ENCODE assay signal across 2 cellular contexts in the genomic region with DNA sequence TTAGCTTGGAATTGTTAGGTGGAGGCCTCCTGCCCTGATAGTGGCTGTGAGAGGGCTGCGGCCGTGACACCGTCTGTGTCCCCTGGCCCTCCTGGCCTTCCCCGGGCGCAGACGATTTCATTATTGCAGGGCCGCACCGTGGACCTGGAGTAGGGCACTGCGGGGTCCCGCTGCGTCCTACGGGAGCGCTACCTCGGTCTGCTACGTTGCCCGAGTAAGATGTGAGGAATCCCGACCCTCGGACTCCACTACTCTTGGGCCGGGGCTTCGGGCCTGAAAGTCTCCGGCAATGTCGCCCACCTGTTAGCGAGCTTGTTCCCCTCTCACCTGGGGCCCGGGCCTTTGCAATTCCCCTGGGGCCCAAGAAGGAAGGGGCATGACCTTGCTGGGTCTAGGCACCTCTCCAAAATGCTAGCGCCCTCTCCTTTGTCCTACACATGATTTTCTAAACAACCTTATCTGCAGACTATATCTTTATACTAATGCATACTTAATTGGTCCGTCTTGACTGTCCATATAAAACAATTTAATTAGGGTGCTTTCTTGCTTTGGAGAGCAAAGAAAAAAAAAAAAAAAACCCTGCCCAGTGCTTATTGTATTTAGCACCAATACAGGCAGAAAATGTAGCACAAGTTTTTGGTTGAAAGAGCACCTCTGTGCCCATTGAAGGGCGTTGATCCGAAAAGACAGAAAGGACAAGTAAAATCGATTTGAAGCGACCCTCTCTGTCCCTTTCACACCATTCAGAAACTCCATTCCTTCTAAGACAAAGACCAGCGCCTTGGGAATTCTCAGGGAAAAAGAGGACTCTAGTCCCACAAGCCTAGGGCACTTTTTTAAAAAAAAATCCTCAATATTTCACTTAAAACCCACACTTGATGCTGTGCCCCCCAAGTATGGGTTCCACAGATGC.
TF ChIP-seq lines count a peak whose summit lies in the region.

No MANE protein-coding gene starts in this region.

TF ChIP-seq in liver, 16 proteins besides CTCF, POLR2A, EP300 and RAD21:
- TF ChIP-seq HNF4G (IDR thresholded peaks at IDR 0.05), result no peak
- no peak for TF ChIP-seq MAX (IDR thresholded peaks at IDR 0.05)
- TF ChIP-seq FOXA1 (IDR thresholded peaks at IDR 0.05), result no peak
- no peak for TF ChIP-seq REST (IDR thresholded peaks at IDR 0.05)
- no peak for TF ChIP-seq JUND (IDR thresholded peaks at IDR 0.05)
- TF ChIP-seq EGR1 (IDR thresholded peaks at IDR 0.05; ENCODE audit: low read depth in 2 of 2), result no peak
- TF ChIP-seq, protein P1, sequence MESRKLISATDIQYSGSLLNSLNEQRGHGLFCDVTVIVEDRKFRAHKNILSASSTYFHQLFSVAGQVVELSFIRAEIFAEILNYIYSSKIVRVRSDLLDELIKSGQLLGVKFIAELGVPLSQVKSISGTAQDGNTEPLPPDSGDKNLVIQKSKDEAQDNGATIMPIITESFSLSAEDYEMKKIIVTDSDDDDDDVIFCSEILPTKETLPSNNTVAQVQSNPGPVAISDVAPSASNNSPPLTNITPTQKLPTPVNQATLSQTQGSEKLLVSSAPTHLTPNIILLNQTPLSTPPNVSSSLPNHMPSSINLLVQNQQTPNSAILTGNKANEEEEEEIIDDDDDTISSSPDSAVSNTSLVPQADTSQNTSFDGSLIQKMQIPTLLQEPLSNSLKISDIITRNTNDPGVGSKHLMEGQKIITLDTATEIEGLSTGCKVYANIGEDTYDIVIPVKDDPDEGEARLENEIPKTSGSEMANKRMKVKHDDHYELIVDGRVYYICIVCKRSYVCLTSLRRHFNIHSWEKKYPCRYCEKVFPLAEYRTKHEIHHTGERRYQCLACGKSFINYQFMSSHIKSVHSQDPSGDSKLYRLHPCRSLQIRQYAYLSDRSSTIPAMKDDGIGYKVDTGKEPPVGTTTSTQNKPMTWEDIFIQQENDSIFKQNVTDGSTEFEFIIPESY (IDR thresholded peaks at IDR 0.05), result no peak
- TF ChIP-seq SP1 (IDR thresholded peaks at IDR 0.05), result no peak
- TF ChIP-seq NR2F2 (IDR thresholded peaks at IDR 0.05), result no peak
- TF ChIP-seq, protein P2, sequence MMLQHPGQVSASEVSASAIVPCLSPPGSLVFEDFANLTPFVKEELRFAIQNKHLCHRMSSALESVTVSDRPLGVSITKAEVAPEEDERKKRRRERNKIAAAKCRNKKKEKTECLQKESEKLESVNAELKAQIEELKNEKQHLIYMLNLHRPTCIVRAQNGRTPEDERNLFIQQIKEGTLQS (IDR thresholded peaks at IDR 0.05), result no peak
- no peak for TF ChIP-seq FOXA2 (IDR thresholded peaks at IDR 0.05)
- TF ChIP-seq TAF1 (conservative IDR thresholded peaks at IDR 0.05), result no peak
- TF ChIP-seq HNF4A (conservative IDR thresholded peaks at IDR 0.05), result no peak
- TF ChIP-seq YY1 (IDR thresholded peaks at IDR 0.05), result no peak
- no peak for TF ChIP-seq GABPA (IDR thresholded peaks at IDR 0.05 in 1 of 2, conservative IDR thresholded peaks at IDR 0.05 in 1 of 2)
- TF ChIP-seq RXRA (IDR thresholded peaks at IDR 0.05), result no peak

TF ChIP-seq in HepG2, 621 proteins besides CTCF, POLR2A, EP300 and RAD21 (continues in another document):
- no peak for TF ChIP-seq ZNF558 (CRISPR knock-in tag; IDR thresholded peaks at IDR 0.05; ENCODE audit: borderline replicate concordance)
- TF ChIP-seq ZUFSP (CRISPR knock-in tag; IDR thresholded peaks at IDR 0.05; ENCODE audit: borderline replicate concordance), result no peak
- no peak for TF ChIP-seq KDM4B (CRISPR knock-in tag; IDR thresholded peaks at IDR 0.05)
- TF ChIP-seq ZNF678 (CRISPR knock-in tag; IDR thresholded peaks at IDR 0.05), result no peak
- no peak for TF ChIP-seq SMARCC2 (IDR thresholded peaks at IDR 0.05)
- TF ChIP-seq NFKBIZ (CRISPR knock-in tag; IDR thresholded peaks at IDR 0.05), result no peak
- TF ChIP-seq KLF13 (CRISPR knock-in tag; IDR thresholded peaks at IDR 0.05), result no peak
- TF ChIP-seq ZFP41 (CRISPR knock-in tag; IDR thresholded peaks at IDR 0.05; ENCODE audit: borderline replicate concordance), result no peak
- TF ChIP-seq ZNF550 (CRISPR knock-in tag; IDR thresholded peaks at IDR 0.05; ENCODE audit: borderline replicate concordance), result no peak
- no peak for TF ChIP-seq SOX6 (IDR thresholded peaks at IDR 0.05)
- no peak for TF ChIP-seq SOX6 (CRISPR knock-in tag; IDR thresholded peaks at IDR 0.05)
- TF ChIP-seq, protein P3, sequence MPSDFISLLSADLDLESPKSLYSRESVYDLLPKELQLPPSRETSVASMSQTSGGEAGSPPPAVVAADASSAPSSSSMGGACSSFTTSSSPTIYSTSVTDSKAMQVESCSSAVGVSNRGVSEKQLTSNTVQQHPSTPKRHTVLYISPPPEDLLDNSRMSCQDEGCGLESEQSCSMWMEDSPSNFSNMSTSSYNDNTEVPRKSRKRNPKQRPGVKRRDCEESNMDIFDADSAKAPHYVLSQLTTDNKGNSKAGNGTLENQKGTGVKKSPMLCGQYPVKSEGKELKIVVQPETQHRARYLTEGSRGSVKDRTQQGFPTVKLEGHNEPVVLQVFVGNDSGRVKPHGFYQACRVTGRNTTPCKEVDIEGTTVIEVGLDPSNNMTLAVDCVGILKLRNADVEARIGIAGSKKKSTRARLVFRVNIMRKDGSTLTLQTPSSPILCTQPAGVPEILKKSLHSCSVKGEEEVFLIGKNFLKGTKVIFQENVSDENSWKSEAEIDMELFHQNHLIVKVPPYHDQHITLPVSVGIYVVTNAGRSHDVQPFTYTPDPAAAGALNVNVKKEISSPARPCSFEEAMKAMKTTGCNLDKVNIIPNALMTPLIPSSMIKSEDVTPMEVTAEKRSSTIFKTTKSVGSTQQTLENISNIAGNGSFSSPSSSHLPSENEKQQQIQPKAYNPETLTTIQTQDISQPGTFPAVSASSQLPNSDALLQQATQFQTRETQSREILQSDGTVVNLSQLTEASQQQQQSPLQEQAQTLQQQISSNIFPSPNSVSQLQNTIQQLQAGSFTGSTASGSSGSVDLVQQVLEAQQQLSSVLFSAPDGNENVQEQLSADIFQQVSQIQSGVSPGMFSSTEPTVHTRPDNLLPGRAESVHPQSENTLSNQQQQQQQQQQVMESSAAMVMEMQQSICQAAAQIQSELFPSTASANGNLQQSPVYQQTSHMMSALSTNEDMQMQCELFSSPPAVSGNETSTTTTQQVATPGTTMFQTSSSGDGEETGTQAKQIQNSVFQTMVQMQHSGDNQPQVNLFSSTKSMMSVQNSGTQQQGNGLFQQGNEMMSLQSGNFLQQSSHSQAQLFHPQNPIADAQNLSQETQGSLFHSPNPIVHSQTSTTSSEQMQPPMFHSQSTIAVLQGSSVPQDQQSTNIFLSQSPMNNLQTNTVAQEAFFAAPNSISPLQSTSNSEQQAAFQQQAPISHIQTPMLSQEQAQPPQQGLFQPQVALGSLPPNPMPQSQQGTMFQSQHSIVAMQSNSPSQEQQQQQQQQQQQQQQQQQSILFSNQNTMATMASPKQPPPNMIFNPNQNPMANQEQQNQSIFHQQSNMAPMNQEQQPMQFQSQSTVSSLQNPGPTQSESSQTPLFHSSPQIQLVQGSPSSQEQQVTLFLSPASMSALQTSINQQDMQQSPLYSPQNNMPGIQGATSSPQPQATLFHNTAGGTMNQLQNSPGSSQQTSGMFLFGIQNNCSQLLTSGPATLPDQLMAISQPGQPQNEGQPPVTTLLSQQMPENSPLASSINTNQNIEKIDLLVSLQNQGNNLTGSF (CRISPR knock-in tag; IDR thresholded peaks at IDR 0.05), result no peak
- no peak for TF ChIP-seq ZNF407 (CRISPR knock-in tag; IDR thresholded peaks at IDR 0.05; ENCODE audit: not compliant biosample characterization)
- TF ChIP-seq HDAC2 (CRISPR knock-in tag; IDR thresholded peaks at IDR 0.05), result no peak
- TF ChIP-seq, protein P4, sequence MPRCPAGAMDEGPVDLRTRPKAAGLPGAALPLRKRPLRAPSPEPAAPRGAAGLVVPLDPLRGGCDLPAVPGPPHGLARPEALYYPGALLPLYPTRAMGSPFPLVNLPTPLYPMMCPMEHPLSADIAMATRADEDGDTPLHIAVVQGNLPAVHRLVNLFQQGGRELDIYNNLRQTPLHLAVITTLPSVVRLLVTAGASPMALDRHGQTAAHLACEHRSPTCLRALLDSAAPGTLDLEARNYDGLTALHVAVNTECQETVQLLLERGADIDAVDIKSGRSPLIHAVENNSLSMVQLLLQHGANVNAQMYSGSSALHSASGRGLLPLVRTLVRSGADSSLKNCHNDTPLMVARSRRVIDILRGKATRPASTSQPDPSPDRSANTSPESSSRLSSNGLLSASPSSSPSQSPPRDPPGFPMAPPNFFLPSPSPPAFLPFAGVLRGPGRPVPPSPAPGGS (CRISPR knock-in tag; IDR thresholded peaks at IDR 0.05), result no peak
- TF ChIP-seq ZNF512B (CRISPR knock-in tag; IDR thresholded peaks at IDR 0.05; ENCODE audit: borderline replicate concordance), result no peak
